In the genomic region with DNA sequence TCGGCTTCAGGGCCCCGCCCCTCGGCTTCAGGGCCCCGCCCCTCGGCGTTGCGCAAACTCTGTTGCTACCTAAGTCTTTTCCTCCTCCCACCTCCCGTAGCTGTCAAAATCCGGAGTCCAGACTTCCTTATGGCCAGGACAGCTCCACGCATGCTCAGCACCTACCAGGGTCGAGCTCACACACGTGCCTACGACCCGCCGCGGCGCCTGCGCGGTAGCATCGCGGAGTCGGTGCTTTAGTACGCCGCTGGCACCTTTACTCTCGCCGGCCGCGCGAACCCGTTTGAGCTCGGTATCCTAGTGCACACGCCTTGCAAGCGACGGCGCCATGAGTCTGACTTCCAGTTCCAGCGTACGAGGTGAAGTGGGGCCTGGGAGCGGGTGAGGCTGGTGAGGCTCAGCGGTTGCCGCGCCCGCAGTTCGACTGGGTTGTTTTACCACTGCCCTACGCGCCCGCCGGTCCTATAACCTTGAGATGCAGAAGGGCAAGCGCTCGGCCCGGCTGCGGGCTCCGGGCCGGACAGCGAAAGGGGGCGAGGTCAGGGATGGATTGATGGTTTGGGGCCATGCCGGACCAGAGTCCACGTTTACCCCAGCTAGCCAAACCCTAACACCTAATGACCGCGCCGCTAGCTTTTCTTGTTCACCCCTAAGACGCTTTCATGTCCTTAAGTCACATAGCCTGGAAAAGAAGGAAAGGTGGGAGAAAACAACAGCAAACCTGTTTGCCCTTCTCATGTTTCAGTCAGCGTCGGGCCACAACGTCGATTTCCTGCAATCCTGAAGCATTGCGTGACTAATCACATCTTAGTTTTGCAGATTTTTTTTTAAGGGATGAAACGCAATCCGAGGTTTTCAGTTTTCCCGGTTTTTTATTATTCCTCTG, we compare ENCODE assay signal across 8 cellular contexts. TPM values are rescaled to one million over a fixed set of nuclear protein-coding genes. Genes with fewer than 3 reads are reported as not detected.
A peak's percentile ranks its signal among the peaks of the same experiment; 100 is the strongest.
DNase-seq lines count a peak whose midpoint lies in the region; ATAC-seq lines count a peak whose summit lies in the region.

A gene (plus strand): TSS at position 217 of the 886 bp plus-strand sequence. CDS start 112 bp downstream, at position 329.

- no peaks in the 10 kb centered on the region for H3K9me3 Mint-ChIP-seq in CD8-positive, alpha-beta memory T cell

- POLR2A ChIA-PET in CD8-positive, alpha-beta memory T cell (lab: Charles Lee), result interaction anchor here (2.5 kb wide), 1 partner anchor 116 kb away, joined by 25 read pairs; a partner anchor contains a TSS

- H3K36me3 ChIP-seq in CD8-positive, alpha-beta memory T cell (ENCODE audit: insufficient read depth, low read length), result no peaks in the 10 kb centered on the region

- peak within 1 kb of the TSS; percentile 93 to 99 (median 97) for H3K27ac Mint-ChIP-seq in CD8-positive, alpha-beta memory T cell

- peak; percentile 72 for ATAC-seq in GM19468 (IDR thresholded peaks at IDR 0.05; ENCODE audit: extremely low read depth, unreplicated experiment)

- CTCF ChIA-PET in CD8-positive, alpha-beta memory T cell (lab: Charles Lee), result interaction anchor here (1.1 to 2.0 kb wide), 9 partner anchors 8 to 1637 kb away, joined by 3 to 14 read pairs (median 4); a partner anchor contains a TSS

- peaks cover 0 to 25% (median 0%) of the 10 kb centered on the region in 3 donors for H3K36me3 Mint-ChIP-seq in CD8-positive, alpha-beta memory T cell

- H3K4me3 ChIP-seq in CD8-positive, alpha-beta memory T cell (ENCODE audit: low read length), result peak within 1 kb of the TSS; percentile 78

- H3K27ac ChIP-seq in CD8-positive, alpha-beta memory T cell (ENCODE audit: low read depth, low read length), result peak within 1 kb of the TSS; percentile 85

- H3K4me3 Mint-ChIP-seq in CD8-positive, alpha-beta memory T cell, result peak within 1 kb of the TSS; percentile 94 to 99 (median 98)

- no peaks in the 10 kb centered on the region for H3K27me3 Mint-ChIP-seq in CD8-positive, alpha-beta memory T cell

- H3K4me1 ChIP-seq in CD8-positive, alpha-beta memory T cell (ENCODE audit: insufficient read depth, low read length), result peaks cover 32% of the 10 kb centered on the region

- peak; percentile 89 to 96 (median 95) for DNase-seq in CD8-positive, alpha-beta memory T cell
- DNase-seq in HS-5 (ENCODE audit: low read depth), result peak; percentile 98
- peak; percentile 94 for DNase-seq in NK-92 treated with Interleukin-12 subunit alpha and Interleukin-12 subunit beta, amount 100 ng/mL, for 24 hours (lab: John Stamatoyannopoulos, UW)
- DNase-seq in activated CD8-positive, alpha-beta memory T cell treated with anti-CD3 and anti-CD28 coated beads for 24 hours, result peak; percentile 91
- peak; percentile 91 for DNase-seq in effector CD8-positive, alpha-beta T cell (lab: John Stamatoyannopoulos, UW)
- peak; percentile 100 for DNase-seq in lung microvascular endothelial cell (ENCODE audit: low read depth in 2 of 2)
- DNase-seq in stimulated activated CD4-positive, alpha-beta T cell treated with anti-CD3 and anti-CD28 coated beads, TNF-alpha, amount 100 ng/mL, for 48 hours (ENCODE audit: low read depth in 3 of 3), result peak; percentile 87 to 92 (median 89)

- no peaks in the 10 kb centered on the region for H3K27me3 ChIP-seq in CD8-positive, alpha-beta memory T cell (ENCODE audit: insufficient read depth, low read length, poor library complexity, severe bottlenecking)

- H3K9me3 ChIP-seq in CD8-positive, alpha-beta memory T cell (ENCODE audit: low read length), result no peaks in the 10 kb centered on the region

- H3K4me1 Mint-ChIP-seq in CD8-positive, alpha-beta memory T cell, result peaks cover 40 to 55% (median 54%) of the 10 kb centered on the region in 3 donors

RNA-seq across cellular contexts. Expression of the gene that starts here (rescaled TPM):
- total RNA-seq in CD8-positive, alpha-beta memory T cell, result 10 to 100 TPM; 51.4 to 55.6 TPM
- 63.5 TPM for polyA plus RNA-seq in CD8-positive, alpha-beta memory T cell
- total RNA-seq in lung microvascular endothelial cell, result 16.8 and 19.8 TPM in 2 replicates

Comparison
In these comparisons a context has a peak if more than half of its experiments do, and no peak if none do; other contexts are left out.
1. Peak in every context shown above with its lines: DNase-seq, ATAC-seq, H3K4me3 ChIP-seq and H3K27ac ChIP-seq.